Comparison of ENCODE assay signal across 16 cellular contexts in genomic region chr4:152073738-152074137, GRCh38.
DNase-seq lines count a peak whose midpoint lies in the region; ATAC-seq and TF ChIP-seq lines count a peak whose summit lies in the region.
"Had no signal": no experiment of that assay in that cellular context is flagged by ENCODE, and none has a peak within 500 bp of the region (broad histone marks: within the 10 kb centered on the region; RNA-seq: fewer than 3 reads in every experiment).

No MANE protein-coding gene starts in this region.

- POLR2A ChIA-PET in HCT116 (lab: Charles Lee), result no interaction called here
- POLR2A ChIA-PET in T-cell (lab: Charles Lee), result interaction anchor here in 1 of 2 donors (0.6 kb wide), 1 partner anchor 21 kb away, joined by 7 read pairs; no protein-coding TSS in a partner anchor

- BruUV-seq in HCT116 (replicated peaks; lab: Mats Ljungman, UMichigan), result no TSS peak

- no peaks in the 10 kb centered on the region for H3K9me2 ChIP-seq in HCT116 (ENCODE audit: insufficient read depth)

- no peak overlapping the region for H3K27ac ChIP-seq in HCT116 (ENCODE audit: low read depth, low read length)
- peak overlapping the region in 1 of 5 donors; percentile 30 for H3K27ac ChIP-seq in adrenal gland
- H3K27ac ChIP-seq: breast epithelium, PC-9 had no signal

- no peak for TF ChIP-seq POLR2A in HCT116 (IDR thresholded peaks at IDR 0.05; ENCODE audit: borderline replicate concordance, extremely low read depth, insufficient read depth, insufficient read length)
- TF ChIP-seq POLR2A in adrenal gland (IDR thresholded peaks at IDR 0.05), result no peak

- no peaks in the 10 kb centered on the region for H3K4me1 ChIP-seq in HCT116 (ENCODE audit: control insufficient read depth in 1 of 2, insufficient read depth in 2 of 2, low read length in 2 of 2)
- peaks cover 5 to 13% of the 10 kb centered on the region in 2 donors for H3K4me1 ChIP-seq in adrenal gland (replicated peaks in 1 of 2)
- H3K4me1 ChIP-seq: breast epithelium had no signal

- CTCF ChIA-PET in HCT116 (lab: Charles Lee) (no interaction called here), T-cell (lab: Charles Lee) (interaction anchor here in 1 of 2 donors (0.6 kb wide), 1 partner anchor 232 kb away, joined by 6 read pairs; no protein-coding TSS in a partner anchor)

- H3K9ac ChIP-seq in HCT116 (ENCODE audit: low read length), result no peak overlapping the region

- DNase-seq in AG08396 (ENCODE audit: low spot score) (peak; percentile 30), HCT116 (ENCODE audit: low read depth, low spot score) (no peak), adrenal gland (peak; percentile 57 to 90 (median 85)), kidney glomerular epithelial cell (lab: John Stamatoyannopoulos, UW) (peak; percentile 22), T-cell (no peak), ecto neural progenitor cell (ENCODE audit: low spot score) (no peak), LoVo (ENCODE audit: low spot score) (no peak)
- no peak for DNase-seq in activated CD4-positive, CD25-positive, alpha-beta regulatory T cell (lab: John Stamatoyannopoulos, UW)
- DNase-seq: activated CD4-positive, alpha-beta T cell treated with anti-CD3 and anti-CD28 coated beads, Interleukin-2, amount 50 U/mL, for 1 hour; NCI-H2227 treated with DMSO at 0.1 percent for 48 hours; PC-9; stimulated activated CD4-positive, alpha-beta T cell treated with anti-CD3 and anti-CD28 coated beads, Interleukin-1b, Interleukin-23, amount 100 ng/mL, for 48 hours had no signal

- no peaks in the 10 kb centered on the region for H4K20me1 ChIP-seq in HCT116 (ENCODE audit: insufficient read depth)

- peaks cover 47 to 58% (median 51%) of the 10 kb centered on the region in 3 donors for H3K4me1 Mint-ChIP-seq in T-cell

- no peak overlapping the region for H2AFZ ChIP-seq in HCT116 (ENCODE audit: low read depth, low read length, poor library complexity, severe bottlenecking)
- H2AFZ ChIP-seq: PC-9 had no signal

- no peak overlapping the region for H3K4me2 ChIP-seq in HCT116 (ENCODE audit: low read length)
- H3K4me2 ChIP-seq: GM23338, PC-9 had no signal

- H3K27ac Mint-ChIP-seq in T-cell, result no peak overlapping the region
- H3K27ac Mint-ChIP-seq: GM23338; progenitor cell of endocrine pancreas; T-helper 1 cell treated with Interleukin-12 subunit alpha and Interleukin-12 subunit beta and Interleukin-4 antibody, amounts not matched to agents 30 μg/mL and 1 μg/mL, for 36 hours had no signal

- peaks cover 0 to 8% (median 0%) of the 10 kb centered on the region in 3 donors for H3K9me3 Mint-ChIP-seq in T-cell
- H3K9me3 Mint-ChIP-seq: GM23338 had no signal

- WGBS in adrenal gland, 4 donors, result 33 to 42% (median 37%) methylated on average over 6 to 7 of the region's 7 CpGs

- H3K4me3 Mint-ChIP-seq in T-cell, result no peak overlapping the region
- H3K4me3 Mint-ChIP-seq: GM23338; T-helper 1 cell treated with Interleukin-12 subunit alpha and Interleukin-12 subunit beta and Interleukin-4 antibody, amounts not matched to agents 30 μg/mL and 1 μg/mL, for 36 hours had no signal

- H3K27me3 ChIP-seq in HCT116 (ENCODE audit: insufficient read depth, low read length), result no peaks in the 10 kb centered on the region
- H3K27me3 ChIP-seq in adrenal gland, result no peaks in the 10 kb centered on the region
- H3K27me3 ChIP-seq: breast epithelium had no signal

- no peaks in the 10 kb centered on the region for H3K79me2 ChIP-seq in HCT116 (ENCODE audit: insufficient read depth, low read length)

- TF ChIP-seq CTCF in HCT116 (IDR thresholded peaks at IDR 0.05 in 2 of 3, conservative IDR thresholded peaks at IDR 0.05 in 1 of 3; ENCODE audit: borderline replicate concordance in 1 of 3, insufficient read depth in 1 of 3, low read depth in 2 of 3, low read length in 2 of 3) (no peak), adrenal gland (IDR thresholded peaks at IDR 0.05) (no peak)

- TF ChIP-seq RAD21 in HCT116 (IDR thresholded peaks at IDR 0.05; ENCODE audit: low read depth), result no peak

- H3K36me3 ChIP-seq in HCT116 (ENCODE audit: control insufficient read depth in 1 of 2, insufficient read depth in 2 of 2, low read length in 2 of 2), result no peaks in the 10 kb centered on the region
- no peaks in the 10 kb centered on the region for H3K36me3 ChIP-seq in adrenal gland (replicated peaks in 1 of 2)
- H3K36me3 ChIP-seq: breast epithelium had no signal

- ATAC-seq in HCT116 (no peak), T-cell (replicated peaks in 1 of 4) (no peak)
- ATAC-seq: GM23338 had no signal

- H3K27me3 Mint-ChIP-seq in T-cell, result no peaks in the 10 kb centered on the region

- RAD21 ChIA-PET in HCT116 (lab: Charles Lee; ENCODE audit: low non-redundant PET in 1 of 2, low total read pairs in 2 of 2, uncharacterized antibody in 2 of 2, unreplicated experiment in 2 of 2), result no interaction called here

- H3K36me3 Mint-ChIP-seq in T-cell, result peaks cover 4% of the 10 kb centered on the region

- H3K4me3 ChIP-seq in HCT116 (replicated peaks in 1 of 2; ENCODE audit: low read depth in 1 of 2, low read length in 2 of 2), result no peak overlapping the region
- H3K4me3 ChIP-seq in adrenal gland, result no peak overlapping the region
- H3K4me3 ChIP-seq: breast epithelium, GM23338, PC-9 had no signal

- H3K9me3 ChIP-seq in HCT116 (ENCODE audit: control insufficient read depth in 1 of 2, insufficient read depth in 1 of 2, low read depth in 1 of 2, low read length in 2 of 2), result no peaks in the 10 kb centered on the region
- H3K9me3 ChIP-seq in adrenal gland (replicated peaks in 1 of 3), result no peaks in the 10 kb centered on the region
- H3K9me3 ChIP-seq: breast epithelium had no signal

- intact Hi-C loops in HCT116 (cut with micrococcal nuclease) (no loop called here), adrenal gland (cut with DNase I) (no loop called here)

TF ChIP-seq in HCT116, 20 proteins besides CTCF, POLR2A, EP300 and RAD21:
- no peak for TF ChIP-seq EGR1 (IDR thresholded peaks at IDR 0.05; ENCODE audit: low read depth)
- TF ChIP-seq ATF3 (IDR thresholded peaks at IDR 0.05), result no peak
- no peak for TF ChIP-seq ZBTB33 (IDR thresholded peaks at IDR 0.05; ENCODE audit: extremely low read depth, insufficient replicate concordance, low read length)
- TF ChIP-seq MAX (IDR thresholded peaks at IDR 0.05), result no peak
- no peak for TF ChIP-seq FOSL1 (IDR thresholded peaks at IDR 0.05; ENCODE audit: low read depth)
- TF ChIP-seq CEBPB (IDR thresholded peaks at IDR 0.05; ENCODE audit: low read depth), result 0 out of 2 replicates have a peak, but pooled peaks have one; percentile 15
- TF ChIP-seq EZH2phosphoT487 (IDR thresholded peaks at IDR 0.05; ENCODE audit: borderline replicate concordance), result no peak
- TF ChIP-seq ZFX (IDR thresholded peaks at IDR 0.05), result no peak

Comparison
In these comparisons a context has a peak if more than half of its experiments do, and no peak if none do; other contexts are left out.
1. DNase-seq: peak in AG08396 (single experiment), adrenal gland (7 of 7) and kidney glomerular epithelial cell (single experiment); none in HCT116 (single experiment), T-cell (0 of 34), ecto neural progenitor cell (single experiment), LoVo (single experiment) and activated CD4-positive, CD25-positive, alpha-beta regulatory T cell (0 of 4).